21 cellular contexts compared by ENCODE assay signal in the genomic region with DNA sequence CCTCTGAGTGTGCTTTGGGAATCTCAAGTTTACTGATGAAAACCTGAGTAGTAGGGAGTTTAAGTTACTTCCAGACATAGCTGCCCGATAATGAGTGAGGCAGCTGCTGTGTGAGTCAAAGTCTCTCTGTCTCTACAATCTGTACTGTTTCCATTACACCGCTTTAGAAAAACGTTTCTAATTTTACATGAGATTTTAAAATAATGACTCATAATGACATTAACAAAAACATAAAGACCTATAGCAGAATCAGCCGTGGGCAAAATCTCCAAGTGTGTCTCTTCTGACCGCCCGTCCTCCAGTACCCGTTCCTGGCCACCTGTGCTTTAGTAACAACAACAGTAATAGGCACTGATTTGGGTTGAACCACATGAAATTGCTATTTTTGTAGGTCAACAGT.
DNase-seq lines count a peak whose midpoint lies in the region; ATAC-seq and TF ChIP-seq lines count a peak whose summit lies in the region.
"Had no signal": no experiment of that assay in that cellular context is flagged by ENCODE, and none has a peak within 500 bp of the region (broad histone marks: within the 10 kb centered on the region; RNA-seq: fewer than 3 reads in every experiment).

No MANE protein-coding gene starts in this region.

- POLR2A ChIA-PET in SK-N-SH (lab: Yijun Ruan, JAX) = no interaction called here
- POLR2A ChIA-PET in activated CD4-positive, alpha-beta memory T cell treated with anti-CD3 and anti-CD28 coated beads for 36 hours (lab: Charles Lee) = no interaction called here

- H3K9me3 ChIP-seq in SK-N-SH (no peaks in the 10 kb centered on the region), fibroblast of lung (ENCODE audit: control insufficient read depth, insufficient read depth, low read depth, low read length) (no peaks in the 10 kb centered on the region)
- H3K9me3 ChIP-seq: right atrium auricular region, testis had no signal

- peaks cover 35% of the 10 kb centered on the region for H3K4me1 Mint-ChIP-seq in osteocyte (ENCODE audit: unreplicated experiment)
- H3K4me1 Mint-ChIP-seq in activated CD4-positive, alpha-beta memory T cell treated with anti-CD3 and anti-CD28 coated beads for 36 hours (ENCODE audit: low read depth) = no peaks in the 10 kb centered on the region
- H3K4me1 Mint-ChIP-seq: activated B cell treated with CpG ODN at 0.5 μM for 24 hours had no signal

- H4K20me1 ChIP-seq in SK-N-SH (ENCODE audit: insufficient read depth) = no peaks in the 10 kb centered on the region
- H4K20me1 ChIP-seq in fibroblast of lung (ENCODE audit: control insufficient read depth, extremely low read depth, insufficient read depth, low read length) = no peaks in the 10 kb centered on the region

- in situ Hi-C loops in GM13977 (cut with MboI; ENCODE audit: low pct_unique_long_range_greater_than_20kb, low sequenced_read_pairs, unreplicated experiment) = no loop called here

- no peaks in the 10 kb centered on the region for H3K9me3 Mint-ChIP-seq in osteocyte (ENCODE audit: unreplicated experiment)
- H3K9me3 Mint-ChIP-seq in activated CD4-positive, alpha-beta memory T cell treated with anti-CD3 and anti-CD28 coated beads for 36 hours = no peaks in the 10 kb centered on the region
- H3K9me3 Mint-ChIP-seq: activated B cell treated with CpG ODN at 0.5 μM for 24 hours; activated T-cell treated with anti-CD3 and anti-CD28 coated beads, Interleukin-2, amount 50 U/mL, for 4 hours; brain; CD8-positive, alpha-beta T cell had no signal

- H3K36me3 ChIP-seq in SK-N-SH (replicated peaks in 1 of 2; ENCODE audit: control insufficient read depth in 1 of 2, insufficient read depth in 2 of 2, low read length in 1 of 2) = no peaks in the 10 kb centered on the region
- no peaks in the 10 kb centered on the region for H3K36me3 ChIP-seq in fibroblast of lung (ENCODE audit: control insufficient read depth, insufficient read depth, low read length)
- H3K36me3 ChIP-seq: right atrium auricular region had no signal

- peak overlapping the region in 1 of 2 experiments; percentile 77; a peak in 2 of 4 replicates for H3K27ac ChIP-seq in SK-N-SH (ENCODE audit: low read depth in 2 of 2, low read length in 1 of 2)
- no peak overlapping the region for H3K27ac ChIP-seq in fibroblast of lung (ENCODE audit: insufficient read depth, low read length)
- H3K27ac ChIP-seq: PC-9, right atrium auricular region, testis had no signal

- 32% methylated on average over 7 of the region's 7 CpGs for WGBS in SK-N-SH (ENCODE audit: low lambda C conversion rate)

- H3K36me3 Mint-ChIP-seq in osteocyte (ENCODE audit: unreplicated experiment) = peaks cover 25% of the 10 kb centered on the region
- H3K36me3 Mint-ChIP-seq in activated CD4-positive, alpha-beta memory T cell treated with anti-CD3 and anti-CD28 coated beads for 36 hours = no peaks in the 10 kb centered on the region
- H3K36me3 Mint-ChIP-seq: CD8-positive, alpha-beta T cell had no signal

- H3K27me3 ChIP-seq in SK-N-SH (ENCODE audit: insufficient read depth) (no peaks in the 10 kb centered on the region), fibroblast of lung (ENCODE audit: control insufficient read depth, insufficient read depth, low read length) (no peaks in the 10 kb centered on the region)
- H3K27me3 ChIP-seq: right atrium auricular region, testis had no signal

- H2AFZ ChIP-seq in SK-N-SH (ENCODE audit: low read depth) (0 out of 2 replicates have a peak overlapping the region, but pooled peaks have one; percentile 67), fibroblast of lung (ENCODE audit: low read length) (no peak overlapping the region)
- H2AFZ ChIP-seq: PC-9 had no signal

- TF ChIP-seq RAD21 in SK-N-SH (IDR thresholded peaks at IDR 0.05; ENCODE audit: low read length) = no peak

- no peaks in the 10 kb centered on the region for H3K27me3 Mint-ChIP-seq in osteocyte (ENCODE audit: unreplicated experiment)
- H3K27me3 Mint-ChIP-seq in activated CD4-positive, alpha-beta memory T cell treated with anti-CD3 and anti-CD28 coated beads for 36 hours = peaks cover 2% of the 10 kb centered on the region

- no peak for ATAC-seq in GM21576 (IDR thresholded peaks at IDR 0.05; ENCODE audit: unreplicated experiment)
- ATAC-seq in GM18498 (IDR thresholded peaks at IDR 0.05; ENCODE audit: unreplicated experiment) = no peak
- ATAC-seq: activated CD8-positive, alpha-beta T cell treated with anti-CD3 and anti-CD28 coated beads, Interleukin-2, amount 10 ng/mL, durations not matched to agents 7 days and 5 days; activated T-cell treated with anti-CD3 and anti-CD28 coated beads, Interleukin-2, amount 50 U/mL, for 4 hours; CD8-positive, alpha-beta T cell had no signal

- peak overlapping the region; percentile 34; the same call in 1 of the 2 replicates for H3K9ac ChIP-seq in SK-N-SH
- no peak overlapping the region for H3K9ac ChIP-seq in fibroblast of lung (ENCODE audit: insufficient read depth, low read length)

- peak overlapping the region; percentile 84 for H3K27ac Mint-ChIP-seq in osteocyte (ENCODE audit: unreplicated experiment)
- no peak overlapping the region for H3K27ac Mint-ChIP-seq in activated CD4-positive, alpha-beta memory T cell treated with anti-CD3 and anti-CD28 coated beads for 36 hours
- H3K27ac Mint-ChIP-seq: activated B cell treated with CpG ODN at 0.5 μM for 24 hours; activated CD8-positive, alpha-beta T cell treated with anti-CD3 and anti-CD28 coated beads, Interleukin-2, amount 10 ng/mL, durations not matched to agents 7 days and 5 days; CD8-positive, alpha-beta T cell had no signal

- peaks cover 0 to 7% of the 10 kb centered on the region in 2 experiments; a peak in 2 of 4 replicates for H3K4me1 ChIP-seq in SK-N-SH (ENCODE audit: control insufficient read depth in 1 of 2, insufficient read depth in 2 of 2, low read depth in 1 of 2, low read length in 1 of 2)
- no peaks in the 10 kb centered on the region for H3K4me1 ChIP-seq in fibroblast of lung (ENCODE audit: control insufficient read depth, extremely low read depth, insufficient read depth, low read length)
- H3K4me1 ChIP-seq: right atrium auricular region, testis had no signal

- no peaks in the 10 kb centered on the region for H3K79me2 ChIP-seq in SK-N-SH (ENCODE audit: insufficient read depth)
- no peaks in the 10 kb centered on the region for H3K79me2 ChIP-seq in fibroblast of lung (ENCODE audit: control insufficient read depth, insufficient read depth, low read length)

- CTCF ChIA-PET in SK-N-SH (lab: Yijun Ruan, JAX) = interaction anchor here (1.5 kb wide), 1 partner anchor 45 kb away, joined by 4 read pairs; no protein-coding TSS in a partner anchor
- CTCF ChIA-PET in activated CD4-positive, alpha-beta memory T cell treated with anti-CD3 and anti-CD28 coated beads for 36 hours (lab: Charles Lee) = no interaction called here

- TF ChIP-seq CTCF in SK-N-SH (IDR thresholded peaks at IDR 0.05) = no peak
- TF ChIP-seq CTCF in fibroblast of lung (conservative IDR thresholded peaks at IDR 0.05 in 1 of 2, IDR thresholded peaks at IDR 0.05 in 1 of 2; ENCODE audit: low read depth in 1 of 2, low read length in 2 of 2) = no peak
- no peak for TF ChIP-seq CTCF in osteocyte (IDR thresholded peaks at IDR 0.05)
- no peak for TF ChIP-seq CTCF in GM13977 (IDR thresholded peaks at IDR 0.05; ENCODE audit: extremely low read depth, insufficient read depth, missing control alignments)

- no peak overlapping the region for H3K4me3 Mint-ChIP-seq in osteocyte (ENCODE audit: unreplicated experiment)
- H3K4me3 Mint-ChIP-seq in activated CD4-positive, alpha-beta memory T cell treated with anti-CD3 and anti-CD28 coated beads for 36 hours = no peak overlapping the region
- H3K4me3 Mint-ChIP-seq: activated B cell treated with CpG ODN at 0.5 μM for 24 hours; activated CD8-positive, alpha-beta T cell treated with anti-CD3 and anti-CD28 coated beads, Interleukin-2, amount 10 ng/mL, durations not matched to agents 7 days and 5 days; activated T-cell treated with anti-CD3 and anti-CD28 coated beads, Interleukin-2, amount 50 U/mL, for 4 hours; brain; CD8-positive, alpha-beta T cell had no signal

- intact Hi-C loops in activated CD4-positive, alpha-beta memory T cell treated with anti-CD3 and anti-CD28 coated beads for 36 hours (cut with micrococcal nuclease) = no loop called here

- H3F3A ChIP-seq in SK-N-SH (replicated peaks; ENCODE audit: insufficient read depth) = peaks cover 4% of the 10 kb centered on the region

- H3K4me2 ChIP-seq in SK-N-SH = peak overlapping the region; percentile 31; the same call in 1 of the 2 replicates
- no peak overlapping the region for H3K4me2 ChIP-seq in fibroblast of lung (ENCODE audit: extremely low read depth, insufficient read depth, low read length)
- H3K4me2 ChIP-seq: PC-9 had no signal

- no peaks in the 10 kb centered on the region for H3K9me2 ChIP-seq in SK-N-SH

- TF ChIP-seq EP300 in SK-N-SH (IDR thresholded peaks at IDR 0.05; ENCODE audit: borderline replicate concordance in 1 of 2, low read depth in 1 of 2, low read length in 1 of 2) = no peak

- peak; percentile 25 for DNase-seq in H4 (ENCODE audit: low spot score)
- no peak for DNase-seq in SK-N-SH
- peak; percentile 56 to 82 for DNase-seq in fibroblast of lung (ENCODE audit: low read depth in 2 of 2)
- no peak for DNase-seq in osteocyte (ENCODE audit: extremely low spot score, unreplicated experiment)
- DNase-seq in activated CD4-positive, alpha-beta memory T cell treated with anti-CD3 and anti-CD28 coated beads for 36 hours = no peak
- DNase-seq in GM13977 (ENCODE audit: low spot score) = no peak
- DNase-seq: activated B cell treated with CpG ODN at 0.5 μM for 24 hours; activated CD8-positive, alpha-beta T cell treated with anti-CD3 and anti-CD28 coated beads, Interleukin-2, amount 10 ng/mL, durations not matched to agents 7 days and 5 days; activated naive CD4-positive, alpha-beta T cell treated with anti-CD3 and anti-CD28 coated beads, Interleukin-2, amount 50 U/mL, for 16 hours; activated T-cell treated with anti-CD3 and anti-CD28 coated beads, Interleukin-2, amount 50 U/mL, for 4 hours; CD8-positive, alpha-beta T cell; cortex of kidney; DND-41; Kasumi-1; NCI-H1417; PC-9; testis had no signal

- H3K4me3 ChIP-seq in SK-N-SH (ENCODE audit: low read depth in 2 of 2, low read length in 1 of 2) (no peak overlapping the region), fibroblast of lung (replicated peaks in 1 of 4; ENCODE audit: control extremely low read depth in 1 of 4, insufficient read depth in 1 of 4, low read depth in 3 of 4, low read length in 4 of 4) (no peak overlapping the region)
- H3K4me3 ChIP-seq: PC-9, right atrium auricular region, testis had no signal

TF ChIP-seq in SK-N-SH, 30 proteins besides CTCF, POLR2A, EP300 and RAD21:
- TF ChIP-seq JUND (IDR thresholded peaks at IDR 0.05) (0 out of 2 replicates have a peak, but pooled peaks have one; percentile 15), NFIC (IDR thresholded peaks at IDR 0.05; ENCODE audit: borderline replicate concordance) (no peak), EZH2phosphoT487 (IDR thresholded peaks at IDR 0.05; ENCODE audit: borderline replicate concordance, low read depth) (no peak), FOSL2 (IDR thresholded peaks at IDR 0.05; ENCODE audit: borderline replicate concordance, low read depth) (peak; percentile 20; the same call in 1 of the 2 replicates), FOXJ3 (CRISPR knock-in tag; IDR thresholded peaks at IDR 0.05) (no peak)

Comparison
In these comparisons a context has a peak if more than half of its experiments do, and no peak if none do; other contexts are left out.
1. DNase-seq: peak in H4 (single experiment) and fibroblast of lung (2 of 2); none in SK-N-SH (single experiment), osteocyte (single experiment), activated CD4-positive, alpha-beta memory T cell treated with anti-CD3 and anti-CD28 coated beads for 36 hours (single experiment) and GM13977 (single experiment).